10 cellular contexts compared by ENCODE assay signal in the genomic region with DNA sequence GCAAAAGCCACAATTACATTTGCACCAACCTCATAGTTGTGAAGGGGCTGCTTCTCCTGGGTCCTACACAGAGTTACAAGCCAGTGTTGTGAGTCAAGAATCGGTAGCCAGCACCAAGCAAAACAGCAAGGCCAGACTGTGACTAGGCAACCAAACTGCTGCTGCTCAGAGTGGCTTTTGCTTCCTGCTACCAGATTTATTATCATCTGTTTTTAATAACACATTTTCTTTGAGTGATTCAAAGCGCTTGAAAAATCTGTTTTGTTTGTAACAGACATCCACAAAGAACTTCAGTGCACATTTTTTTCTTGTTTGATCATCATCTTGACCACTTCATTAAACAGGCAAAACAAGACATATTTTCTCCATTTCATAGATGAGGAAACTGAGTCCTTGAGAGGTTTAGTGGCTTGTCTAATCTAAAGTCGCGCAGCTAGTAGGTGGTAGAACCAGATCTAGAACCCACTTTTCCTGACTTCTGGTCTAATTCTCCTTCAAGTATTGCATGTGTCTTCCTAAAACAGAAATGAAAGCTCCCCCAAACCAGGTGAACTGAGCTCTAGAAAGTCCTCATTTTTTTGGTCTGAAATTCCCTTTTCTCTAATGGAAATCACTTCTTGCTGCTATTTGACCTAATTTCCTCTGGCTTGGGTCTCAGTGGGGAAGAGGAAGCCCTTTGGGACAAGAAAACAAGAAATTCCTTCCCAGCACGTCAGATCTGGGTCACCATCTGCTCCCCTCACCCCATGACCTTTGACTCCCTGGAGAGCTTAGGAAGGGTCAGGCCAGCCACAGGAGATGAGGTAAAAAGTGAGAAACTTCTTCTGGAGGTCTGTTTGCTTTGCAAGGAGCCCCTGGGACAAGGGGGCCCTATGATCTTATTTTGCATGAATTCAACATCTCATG. TPM values are rescaled to one million over a fixed set of nuclear protein-coding genes. Genes with fewer than 3 reads are reported as not detected.
DNase-seq lines count a peak whose midpoint lies in the region; TF ChIP-seq lines count a peak whose summit lies in the region.
"Had no signal": no experiment of that assay in that cellular context is flagged by ENCODE, and none has a peak within 500 bp of the region (broad histone marks: within the 10 kb centered on the region; RNA-seq: fewer than 3 reads in every experiment).

No MANE protein-coding gene starts in this region.

- no peak for TF ChIP-seq EP300 in suprapubic skin (IDR thresholded peaks at IDR 0.05)

- H3K9me3 ChIP-seq in suprapubic skin: no peaks in the 10 kb centered on the region

- H3K27me3 ChIP-seq in suprapubic skin: no peaks in the 10 kb centered on the region

- no peak for TF ChIP-seq CTCF in suprapubic skin (IDR thresholded peaks at IDR 0.05)

- no peak for TF ChIP-seq POLR2A in suprapubic skin (IDR thresholded peaks at IDR 0.05)

- 48% methylated on average over 5 of the region's 5 CpGs for WGBS in suprapubic skin

- no peak overlapping the region for H3K4me3 ChIP-seq in suprapubic skin

- no peaks in the 10 kb centered on the region for H3K36me3 ChIP-seq in suprapubic skin

- H3K4me1 ChIP-seq in suprapubic skin: peaks cover 4% of the 10 kb centered on the region

- H3K27ac ChIP-seq in suprapubic skin: peak overlapping the region; percentile 63

- DNase-seq in HS-27A (ENCODE audit: low read depth) (peak; percentile 77), brain pericyte (ENCODE audit: low read depth, low spot score) (peak; percentile 86), kidney glomerular epithelial cell (lab: John Stamatoyannopoulos, UW) (peak; percentile 97), suprapubic skin (ENCODE audit: low spot score in 2 of 2) (peak in 1 of 2 donors; percentile 65), Kasumi-1 (lab: John Stamatoyannopoulos, UW) (no peak), foreskin melanocyte (no peak), NCI-H1930 (lab: John Stamatoyannopoulos, UW) (no peak)
- DNase-seq in activated T-cell treated with anti-CD3 and anti-CD28 coated beads, Interleukin-2, amount 50 U/mL, for 48 hours: no peak
- DNase-seq: activated gamma-delta T cell, immature natural killer cell had no signal

RNA-seq across cellular contexts. Expression of a gene that starts 39.9 kb away (rescaled TPM):
- 10 to 100 TPM; 30.5 to 60.7 (median 35.1) TPM for total RNA-seq in suprapubic skin

RNA-seq across cellular contexts. Expression of a gene that starts 40.0 kb away (rescaled TPM):
- total RNA-seq in suprapubic skin: 1 to 10 TPM in 3 of 4 donors, under 1 TPM in 1; 0.49 to 2.8 (median 1.3) TPM

Comparison
In these comparisons a context has a peak if more than half of its experiments do, and no peak if none do; other contexts are left out.
1. DNase-seq: peak in HS-27A (single experiment), brain pericyte (single experiment) and kidney glomerular epithelial cell (single experiment); none in Kasumi-1 (0 of 2), activated T-cell treated with anti-CD3 and anti-CD28 coated beads, Interleukin-2, amount 50 U/mL, for 48 hours (0 of 2), foreskin melanocyte (single experiment) and NCI-H1930 (0 of 2).